In genomic region chr7:149773446-149774236, GRCh38 we compare ENCODE assay signal across 8 cellular contexts. TPM values are rescaled to one million over a fixed set of nuclear protein-coding genes. Genes with fewer than 3 reads are reported as not detected.
DNase-seq lines count a peak whose midpoint lies in the region; ATAC-seq and TF ChIP-seq lines count a peak whose summit lies in the region.

TSS of gene ZNF467 (minus strand) at chr7:149773588. CDS start at chr7:149771032, 2,556 bp downstream.

- H2BK120ac ChIP-seq in mesendoderm (ENCODE audit: low read depth, low read length) = peak within 1 kb of the TSS; percentile 32

- H3K4me3 ChIP-seq in Jurkat, Clone E6-1 (ENCODE audit: low read length) = peak within 1 kb of the TSS; percentile 62
- H3K4me3 ChIP-seq in WI38 (ENCODE audit: low read depth, low read length) (peak within 1 kb of the TSS; percentile 63), mesendoderm (ENCODE audit: low read length) (peak within 1 kb of the TSS; percentile 43)

- DNase-seq in AML-193 (lab: John Stamatoyannopoulos, UW) = peak; percentile 6 to 26
- DNase-seq in Jurkat, Clone E6-1 (ENCODE audit: low read depth, low spot score) = no peak
- peak; percentile 48 for DNase-seq in effector CD4-positive, alpha-beta T cell
- peak; percentile 36 for DNase-seq in mesendoderm
- DNase-seq in stimulated activated naive CD8-positive, alpha-beta T cell treated with anti-CD3 and anti-CD28 coated beads, Interleukin-15, Interleukin-2, amounts not matched to agents 100 U/mL and 50 U/mL, for 24 hours = peak; percentile 27
- DNase-seq in GM13977 (ENCODE audit: low spot score) = no peak

- no peak within 1 kb of the TSS for H3K23ac ChIP-seq in mesendoderm (ENCODE audit: low read length)

- no peak within 1 kb of the TSS for H4K8ac ChIP-seq in mesendoderm (ENCODE audit: low read depth, low read length)

- H3K79me2 ChIP-seq in mesendoderm (ENCODE audit: control insufficient read depth, insufficient read depth, low read length) = no peaks in the 10 kb centered on the region

- peak within 1 kb of the TSS; percentile 66 for H3K18ac ChIP-seq in mesendoderm (ENCODE audit: low read length)

- TF ChIP-seq CTCF in WI38 (IDR thresholded peaks at IDR 0.05; ENCODE audit: low read depth, low read length) (no peak), GM13977 (IDR thresholded peaks at IDR 0.05; ENCODE audit: extremely low read depth, insufficient read depth, missing control alignments) (no peak)

- in situ Hi-C loops in GM13977 (cut with MboI; ENCODE audit: low pct_unique_long_range_greater_than_20kb, low sequenced_read_pairs, unreplicated experiment) = no loop called here

- H3K4me2 ChIP-seq in mesendoderm (ENCODE audit: low read length) = peak within 1 kb of the TSS; percentile 86

- H4K5ac ChIP-seq in mesendoderm (ENCODE audit: low read length) = no peak within 1 kb of the TSS

- ATAC-seq in stimulated activated naive CD8-positive, alpha-beta T cell treated with anti-CD3 and anti-CD28 coated beads, Interleukin-15, Interleukin-2, amounts not matched to agents 100 U/mL and 50 U/mL, for 24 hours = no peak
- ATAC-seq in HG02623 (IDR thresholded peaks at IDR 0.05; ENCODE audit: unreplicated experiment) = no peak

- H3K36me3 ChIP-seq in mesendoderm (ENCODE audit: control insufficient read depth, insufficient read depth, low read length) = no peaks in the 10 kb centered on the region

- H3K4me1 ChIP-seq in mesendoderm (ENCODE audit: control insufficient read depth, low read depth, low read length) = no peaks in the 10 kb centered on the region

- no peak within 1 kb of the TSS for H2BK15ac ChIP-seq in mesendoderm (replicated peaks; ENCODE audit: low read depth)

- H3K4ac ChIP-seq in mesendoderm (ENCODE audit: low read depth, low read length) = peak within 1 kb of the TSS; percentile 57

- no CpG with 5 or more reads among the region's 57 CpGs for WGBS in mesendoderm (ENCODE audit: extremely low coverage, insufficient coverage, low lambda C conversion rate)

- peak within 1 kb of the TSS; percentile 79 for H3K56ac ChIP-seq in mesendoderm (ENCODE audit: low read length)

- peak within 1 kb of the TSS; percentile 63 for H3K9ac ChIP-seq in mesendoderm (ENCODE audit: low read length)

- H3K79me1 ChIP-seq in mesendoderm (ENCODE audit: low read length) = no peaks in the 10 kb centered on the region

- no peak within 1 kb of the TSS for H2AK5ac ChIP-seq in mesendoderm (ENCODE audit: low read length)

- no peak within 1 kb of the TSS for H2BK5ac ChIP-seq in mesendoderm (ENCODE audit: low read length)

- peaks cover 20% of the 10 kb centered on the region for H3K27me3 ChIP-seq in mesendoderm (ENCODE audit: insufficient read depth, low read length, poor library complexity)

- peak within 1 kb of the TSS; percentile 41 for H3K27ac ChIP-seq in mesendoderm (ENCODE audit: low read depth, low read length)

RNA-seq across cellular contexts. Expression of gene ZNF467, which starts in this region (rescaled TPM):
- polyA plus RNA-seq in Jurkat, Clone E6-1 (2012; ENCODE audit: insufficient read depth, insufficient read length) = 5.1 TPM
- polyA plus RNA-seq in mesendoderm (2013, experiment 1 of 2) = 0.04 TPM
- 0.08 TPM for polyA plus RNA-seq in mesendoderm (2013, experiment 2 of 2)

Comparison
In these comparisons a context has a peak if more than half of its experiments do, and no peak if none do; other contexts are left out.
1. DNase-seq: peak in AML-193 (2 of 2), effector CD4-positive, alpha-beta T cell (single experiment), mesendoderm (single experiment) and stimulated activated naive CD8-positive, alpha-beta T cell treated with anti-CD3 and anti-CD28 coated beads, Interleukin-15, Interleukin-2, amounts not matched to agents 100 U/mL and 50 U/mL, for 24 hours (single experiment); none in Jurkat, Clone E6-1 (single experiment) and GM13977 (single experiment).
2. Peak in every context shown above with its lines, with median percentiles within 50 percentile points of each other: H3K4me3 ChIP-seq.